Comparison of ENCODE assay signal across 8 cellular contexts in genomic region chr9:98410185-98410697, GRCh38.
DNase-seq lines count a peak whose midpoint lies in the region; ATAC-seq lines count a peak whose summit lies in the region.

No MANE protein-coding gene starts in this region.

- intact Hi-C loops in dendritic cell treated with granulocyte-macrophage colony-stimulating factor and Interleukin-4, amounts not matched to agents 40 ng/mL and 50 ng/mL, for 4 days (cut with micrococcal nuclease) = no loop called here

- H3K4me3 Mint-ChIP-seq in dendritic cell treated with granulocyte-macrophage colony-stimulating factor and Interleukin-4, amounts not matched to agents 40 ng/mL and 50 ng/mL, for 4 days = peak overlapping the region; percentile 35

- peaks cover 17% of the 10 kb centered on the region for H3K27me3 Mint-ChIP-seq in dendritic cell treated with granulocyte-macrophage colony-stimulating factor and Interleukin-4, amounts not matched to agents 40 ng/mL and 50 ng/mL, for 4 days

- H3K27ac Mint-ChIP-seq in dendritic cell treated with granulocyte-macrophage colony-stimulating factor and Interleukin-4, amounts not matched to agents 40 ng/mL and 50 ng/mL, for 4 days = peak overlapping the region; percentile 71

- peaks cover 25% of the 10 kb centered on the region for H3K4me1 Mint-ChIP-seq in dendritic cell treated with granulocyte-macrophage colony-stimulating factor and Interleukin-4, amounts not matched to agents 40 ng/mL and 50 ng/mL, for 4 days (ENCODE audit: low read depth)

- H3K9me3 Mint-ChIP-seq in dendritic cell treated with granulocyte-macrophage colony-stimulating factor and Interleukin-4, amounts not matched to agents 40 ng/mL and 50 ng/mL, for 4 days = no peaks in the 10 kb centered on the region

- DNase-seq in Ammon's horn (ENCODE audit: low spot score) (peak; percentile 67), NCI-H2171 (lab: John Stamatoyannopoulos, UW) (peak; percentile 64), medulla oblongata (ENCODE audit: extremely low spot score) (peak; percentile 59), middle frontal gyrus (ENCODE audit: extremely low spot score, low spot score) (no peak), DMS153 treated with DMSO at 0.1 percent for 48 hours (lab: John Stamatoyannopoulos, UW; ENCODE audit: unreplicated experiment) (no peak)
- no peak for DNase-seq in activated CD4-positive, alpha-beta T cell treated with anti-CD3 and anti-CD28 coated beads for 4 hours

- H3K36me3 Mint-ChIP-seq in dendritic cell treated with granulocyte-macrophage colony-stimulating factor and Interleukin-4, amounts not matched to agents 40 ng/mL and 50 ng/mL, for 4 days (ENCODE audit: low read depth) = no peaks in the 10 kb centered on the region

- ATAC-seq in GM18867 (IDR thresholded peaks at IDR 0.05; ENCODE audit: unreplicated experiment) = no peak

Comparison
In these comparisons a context has a peak if more than half of its experiments do, and no peak if none do; other contexts are left out.
1. DNase-seq: peak in Ammon's horn (single experiment), NCI-H2171 (single experiment) and medulla oblongata (single experiment); none in activated CD4-positive, alpha-beta T cell treated with anti-CD3 and anti-CD28 coated beads for 4 hours (0 of 2), middle frontal gyrus (single experiment) and DMS153 treated with DMSO at 0.1 percent for 48 hours (single experiment).